8 cellular contexts compared by ENCODE assay signal in genomic region chr12:132687211-132688164, GRCh38. TPM values are rescaled to one million over a fixed set of nuclear protein-coding genes. Genes with fewer than 3 reads are reported as not detected.
A peak's percentile ranks its signal among the peaks of the same experiment; 100 is the strongest.
DNase-seq lines count a peak whose midpoint lies in the region; ATAC-seq and TF ChIP-seq lines count a peak whose summit lies in the region.

TSS of gene POLE (minus strand) at chr12:132687342. CDS start at chr12:132687315, 27 bp downstream.
TSS of gene PXMP2 (plus strand) at chr12:132687587. CDS start at chr12:132687671, 84 bp downstream.

- H4K12ac ChIP-seq in trophoblast cell (ENCODE audit: low read depth, low read length): peak within 1 kb of the TSS; percentile 98

- peaks cover 11% of the 10 kb centered on the region for H3K79me1 ChIP-seq in trophoblast cell (ENCODE audit: low read length)

- H2AK5ac ChIP-seq in trophoblast cell (ENCODE audit: low read length): no peak within 1 kb of the TSS

- H3K4me1 ChIP-seq in cardiac muscle cell (ENCODE audit: low read depth) (peaks cover 7% of the 10 kb centered on the region), trophoblast cell (ENCODE audit: control insufficient read depth in 1 of 2, insufficient read depth in 2 of 2, low read length in 2 of 2) (peaks cover 10 to 13% of the 10 kb centered on the region in 2 experiments), tibial artery (peaks cover 0 to 26% (median 14%) of the 10 kb centered on the region in 4 donors)

- DNase-seq in GM13976 (ENCODE audit: low spot score) (peak; percentile 99), NCI-H1436 (lab: John Stamatoyannopoulos, UW) (peak; percentile 92), SW 1271 (lab: John Stamatoyannopoulos, UW) (peak; percentile 61 to 89), cardiac muscle cell (ENCODE audit: low read depth in 1 of 2, low spot score in 1 of 2) (peak; percentile 98), trophoblast cell (peak; percentile 88 to 93), tibial artery (peak; percentile 95 to 98)
- peak; percentile 96 for DNase-seq in activated naive CD8-positive, alpha-beta T cell treated with anti-CD3 and anti-CD28 coated beads, Interleukin-2, amount 10 ng/mL, durations not matched to agents 7 days and 5 days

- H3K23ac ChIP-seq in trophoblast cell (ENCODE audit: low read length): no peak within 1 kb of the TSS

- intact Hi-C loops in tibial artery (cut with DNase I; ENCODE audit: low total_unique reads): loop anchor here (2.0 to 10.0 kb wide), 2 partner anchors 23 to 137 kb away; partner anchors contain the start of genes GOLGA3 and PGAM5

- H3K14ac ChIP-seq in trophoblast cell (ENCODE audit: low read length): peak within 1 kb of the TSS; percentile 90

- peak within 1 kb of the TSS; percentile 80 for H2BK12ac ChIP-seq in trophoblast cell (ENCODE audit: low read length)

- no CpG with 5 or more reads among the region's 134 CpGs for WGBS in trophoblast cell (ENCODE audit: extremely low coverage, insufficient coverage, insufficient read length)

- H3K18ac ChIP-seq in trophoblast cell (ENCODE audit: low read length): peak within 1 kb of the TSS; percentile 96

- peaks cover 28% of the 10 kb centered on the region for H3K36me3 Mint-ChIP-seq in activated naive CD8-positive, alpha-beta T cell treated with anti-CD3 and anti-CD28 coated beads, Interleukin-2, amount 10 ng/mL, durations not matched to agents 7 days and 5 days

- peak within 1 kb of the TSS; percentile 75 for H3K4me2 ChIP-seq in trophoblast cell (ENCODE audit: low read length)

- ATAC-seq in HG02840 (IDR thresholded peaks at IDR 0.05; ENCODE audit: low FRiP score, unreplicated experiment): peak; percentile 92
- ATAC-seq in activated naive CD8-positive, alpha-beta T cell treated with anti-CD3 and anti-CD28 coated beads, Interleukin-2, amount 10 ng/mL, durations not matched to agents 7 days and 5 days (ENCODE audit: low read depth): peak; percentile 90

- peak within 1 kb of the TSS; percentile 77 for H3K4me3 ChIP-seq in cardiac muscle cell
- H3K4me3 ChIP-seq in trophoblast cell (ENCODE audit: low read depth, low read length): peak within 1 kb of the TSS; percentile 84
- H3K4me3 ChIP-seq in tibial artery: peak within 1 kb of the TSS; percentile 93 to 95

- peak within 1 kb of the TSS; percentile 89 for H4K91ac ChIP-seq in trophoblast cell (ENCODE audit: low read depth, low read length)

- in situ Hi-C loops in GM13976 (cut with MboI; ENCODE audit: low sequenced_read_pairs, unreplicated experiment): no loop called here

- TF ChIP-seq CTCF in GM13976 (IDR thresholded peaks at IDR 0.05; ENCODE audit: borderline replicate concordance, control extremely low read depth, extremely low read depth, insufficient read depth, missing control alignments) (no peak), cardiac muscle cell (IDR thresholded peaks at IDR 0.05; ENCODE audit: low read depth, low read length) (no peak), tibial artery (IDR thresholded peaks at IDR 0.05) (peak in 1 of 2 experiments; percentile 6)

- no peaks in the 10 kb centered on the region for H3K9me3 Mint-ChIP-seq in activated naive CD8-positive, alpha-beta T cell treated with anti-CD3 and anti-CD28 coated beads, Interleukin-2, amount 10 ng/mL, durations not matched to agents 7 days and 5 days

- peaks cover 8% of the 10 kb centered on the region for H3K27me3 ChIP-seq in cardiac muscle cell
- peaks cover 5% of the 10 kb centered on the region for H3K27me3 ChIP-seq in trophoblast cell (ENCODE audit: insufficient read depth, low read length)
- no peaks in the 10 kb centered on the region for H3K27me3 ChIP-seq in tibial artery

- peak within 1 kb of the TSS; percentile 84 for H3K27ac Mint-ChIP-seq in activated naive CD8-positive, alpha-beta T cell treated with anti-CD3 and anti-CD28 coated beads, Interleukin-2, amount 10 ng/mL, durations not matched to agents 7 days and 5 days

- H3K36me3 ChIP-seq in cardiac muscle cell (no peaks in the 10 kb centered on the region), trophoblast cell (ENCODE audit: control insufficient read depth in 1 of 2, insufficient read depth in 2 of 2, low read length in 2 of 2) (peaks cover 3 to 6% of the 10 kb centered on the region in 2 experiments), tibial artery (peaks cover 0 to 10% (median 0%) of the 10 kb centered on the region in 3 donors)

- peaks cover 18% of the 10 kb centered on the region for H3K79me2 ChIP-seq in trophoblast cell (ENCODE audit: control insufficient read depth, insufficient read depth, low read length, poor library complexity)

- H3K9ac ChIP-seq in trophoblast cell (ENCODE audit: low read length): peak within 1 kb of the TSS; percentile 96

- peak within 1 kb of the TSS; percentile 92 for H4K8ac ChIP-seq in trophoblast cell (ENCODE audit: low read depth, low read length)

- peak within 1 kb of the TSS; percentile 87 for H3K4me3 Mint-ChIP-seq in activated naive CD8-positive, alpha-beta T cell treated with anti-CD3 and anti-CD28 coated beads, Interleukin-2, amount 10 ng/mL, durations not matched to agents 7 days and 5 days

- no peaks in the 10 kb centered on the region for H3K9me3 ChIP-seq in cardiac muscle cell (ENCODE audit: low read depth)
- H3K9me3 ChIP-seq in trophoblast cell (ENCODE audit: insufficient read depth, low read depth, low read length): no peaks in the 10 kb centered on the region
- no peaks in the 10 kb centered on the region for H3K9me3 ChIP-seq in tibial artery

- H3K27ac ChIP-seq in cardiac muscle cell (peak within 1 kb of the TSS; percentile 76), trophoblast cell (ENCODE audit: low read depth, low read length) (peak within 1 kb of the TSS; percentile 54), tibial artery (peak within 1 kb of the TSS; percentile 79 to 81)

- no peaks in the 10 kb centered on the region for H3K27me3 Mint-ChIP-seq in activated naive CD8-positive, alpha-beta T cell treated with anti-CD3 and anti-CD28 coated beads, Interleukin-2, amount 10 ng/mL, durations not matched to agents 7 days and 5 days

- peak within 1 kb of the TSS; percentile 94 for H2BK120ac ChIP-seq in trophoblast cell (ENCODE audit: insufficient read depth, low read length, poor library complexity)

- H2BK5ac ChIP-seq in trophoblast cell (ENCODE audit: low read depth, low read length, poor library complexity): peak within 1 kb of the TSS; percentile 86

- H3K4ac ChIP-seq in trophoblast cell (ENCODE audit: low read depth, low read length): peak within 1 kb of the TSS; percentile 90

- peaks cover 15% of the 10 kb centered on the region for H3K4me1 Mint-ChIP-seq in activated naive CD8-positive, alpha-beta T cell treated with anti-CD3 and anti-CD28 coated beads, Interleukin-2, amount 10 ng/mL, durations not matched to agents 7 days and 5 days

- H2AFZ ChIP-seq in trophoblast cell (ENCODE audit: insufficient read depth, low read length, poor library complexity): peak within 1 kb of the TSS; percentile 92

- POLR2A ChIA-PET in activated naive CD8-positive, alpha-beta T cell treated with anti-CD3 and anti-CD28 coated beads, Interleukin-2, amount 10 ng/mL, durations not matched to agents 7 days and 5 days (lab: Charles Lee): interaction anchor here (0.9 kb wide), 2 partner anchors 24 to 498 kb away, joined by 3 read pairs; no protein-coding TSS in a partner anchor

RNA-seq across cellular contexts. Expression of gene POLE, which starts in this region (rescaled TPM):
- total RNA-seq in activated naive CD8-positive, alpha-beta T cell treated with anti-CD3 and anti-CD28 coated beads, Interleukin-2, amount 10 ng/mL, durations not matched to agents 7 days and 5 days: 100 to 1,000 TPM; 168 TPM
- total RNA-seq in cardiac muscle cell: 20.1 and 46.1 TPM in 2 replicates
- polyA plus RNA-seq in cardiac muscle cell: 13.3 and 19.3 TPM in 2 replicates
- polyA plus RNA-seq in trophoblast cell (2013): 29.4 and 30.7 TPM in 2 replicates

RNA-seq across cellular contexts. Expression of gene PXMP2, which starts in this region (rescaled TPM):
- total RNA-seq in activated naive CD8-positive, alpha-beta T cell treated with anti-CD3 and anti-CD28 coated beads, Interleukin-2, amount 10 ng/mL, durations not matched to agents 7 days and 5 days: 10 to 100 TPM; 26.6 to 29.2 TPM
- total RNA-seq in cardiac muscle cell: 41.6 and 87.8 TPM in 2 replicates
- 70.1 and 111 TPM in 2 replicates for polyA plus RNA-seq in cardiac muscle cell
- 17.1 and 18.2 TPM in 2 replicates for polyA plus RNA-seq in trophoblast cell (2013)

Comparison
In these comparisons a context has a peak if more than half of its experiments do, and no peak if none do; other contexts are left out.
1. Peak in every context shown above with its lines: DNase-seq, ATAC-seq, H3K4me3 ChIP-seq and H3K27ac ChIP-seq.